1 cellular context compared by ENCODE assay signal in the genomic region with DNA sequence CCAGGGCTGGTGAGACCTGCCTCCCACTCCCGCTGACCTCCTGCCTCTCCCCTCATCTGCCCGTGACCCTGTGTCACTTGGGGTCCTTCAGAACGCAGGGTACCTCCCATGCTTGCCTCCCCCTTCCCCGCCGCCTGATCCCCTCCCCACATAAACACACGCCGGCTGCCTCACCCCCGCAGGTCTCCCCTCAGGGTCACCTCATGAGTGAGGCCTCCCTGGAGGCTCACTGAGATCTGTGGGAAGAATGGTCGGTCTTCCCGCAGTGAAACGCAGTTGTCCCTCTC.
TF ChIP-seq lines count a peak whose summit lies in the region.

No MANE protein-coding gene starts in this region.

TF ChIP-seq in GM23338, 12 proteins besides CTCF, POLR2A, EP300 and RAD21 (continued from another document):
- TF ChIP-seq, protein P1, sequence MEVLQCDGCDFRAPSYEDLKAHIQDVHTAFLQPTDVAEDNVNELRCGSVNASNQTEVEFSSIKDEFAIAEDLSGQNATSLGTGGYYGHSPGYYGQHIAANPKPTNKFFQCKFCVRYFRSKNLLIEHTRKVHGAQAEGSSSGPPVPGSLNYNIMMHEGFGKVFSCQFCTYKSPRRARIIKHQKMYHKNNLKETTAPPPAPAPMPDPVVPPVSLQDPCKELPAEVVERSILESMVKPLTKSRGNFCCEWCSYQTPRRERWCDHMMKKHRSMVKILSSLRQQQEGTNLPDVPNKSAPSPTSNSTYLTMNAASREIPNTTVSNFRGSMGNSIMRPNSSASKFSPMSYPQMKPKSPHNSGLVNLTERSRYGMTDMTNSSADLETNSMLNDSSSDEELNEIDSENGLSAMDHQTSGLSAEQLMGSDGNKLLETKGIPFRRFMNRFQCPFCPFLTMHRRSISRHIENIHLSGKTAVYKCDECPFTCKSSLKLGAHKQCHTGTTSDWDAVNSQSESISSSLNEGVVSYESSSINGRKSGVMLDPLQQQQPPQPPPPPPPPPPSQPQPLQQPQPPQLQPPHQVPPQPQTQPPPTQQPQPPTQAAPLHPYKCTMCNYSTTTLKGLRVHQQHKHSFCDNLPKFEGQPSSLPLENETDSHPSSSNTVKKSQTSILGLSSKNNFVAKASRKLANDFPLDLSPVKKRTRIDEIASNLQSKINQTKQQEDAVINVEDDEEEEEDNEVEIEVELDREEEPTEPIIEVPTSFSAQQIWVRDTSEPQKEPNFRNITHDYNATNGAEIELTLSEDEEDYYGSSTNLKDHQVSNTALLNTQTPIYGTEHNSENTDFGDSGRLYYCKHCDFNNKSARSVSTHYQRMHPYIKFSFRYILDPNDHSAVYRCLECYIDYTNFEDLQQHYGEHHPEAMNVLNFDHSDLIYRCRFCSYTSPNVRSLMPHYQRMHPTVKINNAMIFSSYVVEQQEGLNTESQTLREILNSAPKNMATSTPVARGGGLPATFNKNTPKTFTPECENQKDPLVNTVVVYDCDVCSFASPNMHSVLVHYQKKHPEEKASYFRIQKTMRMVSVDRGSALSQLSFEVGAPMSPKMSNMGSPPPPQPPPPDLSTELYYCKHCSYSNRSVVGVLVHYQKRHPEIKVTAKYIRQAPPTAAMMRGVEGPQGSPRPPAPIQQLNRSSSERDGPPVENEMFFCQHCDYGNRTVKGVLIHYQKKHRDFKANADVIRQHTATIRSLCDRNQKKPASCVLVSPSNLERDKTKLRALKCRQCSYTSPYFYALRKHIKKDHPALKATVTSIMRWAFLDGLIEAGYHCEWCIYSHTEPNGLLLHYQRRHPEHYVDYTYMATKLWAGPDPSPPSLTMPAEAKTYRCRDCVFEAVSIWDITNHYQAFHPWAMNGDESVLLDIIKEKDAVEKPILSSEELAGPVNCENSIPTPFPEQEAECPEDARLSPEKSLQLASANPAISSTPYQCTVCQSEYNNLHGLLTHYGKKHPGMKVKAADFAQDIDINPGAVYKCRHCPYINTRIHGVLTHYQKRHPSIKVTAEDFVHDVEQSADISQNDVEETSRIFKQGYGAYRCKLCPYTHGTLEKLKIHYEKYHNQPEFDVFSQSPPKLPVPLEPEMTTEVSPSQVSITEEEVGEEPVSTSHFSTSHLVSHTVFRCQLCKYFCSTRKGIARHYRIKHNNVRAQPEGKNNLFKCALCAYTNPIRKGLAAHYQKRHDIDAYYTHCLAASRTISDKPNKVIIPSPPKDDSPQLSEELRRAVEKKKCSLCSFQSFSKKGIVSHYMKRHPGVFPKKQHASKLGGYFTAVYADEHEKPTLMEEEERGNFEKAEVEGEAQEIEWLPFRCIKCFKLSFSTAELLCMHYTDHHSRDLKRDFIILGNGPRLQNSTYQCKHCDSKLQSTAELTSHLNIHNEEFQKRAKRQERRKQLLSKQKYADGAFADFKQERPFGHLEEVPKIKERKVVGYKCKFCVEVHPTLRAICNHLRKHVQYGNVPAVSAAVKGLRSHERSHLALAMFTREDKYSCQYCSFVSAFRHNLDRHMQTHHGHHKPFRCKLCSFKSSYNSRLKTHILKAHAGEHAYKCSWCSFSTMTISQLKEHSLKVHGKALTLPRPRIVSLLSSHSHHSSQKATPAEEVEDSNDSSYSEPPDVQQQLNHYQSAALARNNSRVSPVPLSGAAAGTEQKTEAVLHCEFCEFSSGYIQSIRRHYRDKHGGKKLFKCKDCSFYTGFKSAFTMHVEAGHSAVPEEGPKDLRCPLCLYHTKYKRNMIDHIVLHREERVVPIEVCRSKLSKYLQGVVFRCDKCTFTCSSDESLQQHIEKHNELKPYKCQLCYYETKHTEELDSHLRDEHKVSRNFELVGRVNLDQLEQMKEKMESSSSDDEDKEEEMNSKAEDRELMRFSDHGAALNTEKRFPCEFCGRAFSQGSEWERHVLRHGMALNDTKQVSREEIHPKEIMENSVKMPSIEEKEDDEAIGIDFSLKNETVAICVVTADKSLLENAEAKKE (CRISPR knock-in tag; IDR thresholded peaks at IDR 0.05), result no peak
- no peak for TF ChIP-seq EZH2 (IDR thresholded peaks at IDR 0.05; ENCODE audit: low read depth, unreplicated experiment)
- TF ChIP-seq, protein P2, sequence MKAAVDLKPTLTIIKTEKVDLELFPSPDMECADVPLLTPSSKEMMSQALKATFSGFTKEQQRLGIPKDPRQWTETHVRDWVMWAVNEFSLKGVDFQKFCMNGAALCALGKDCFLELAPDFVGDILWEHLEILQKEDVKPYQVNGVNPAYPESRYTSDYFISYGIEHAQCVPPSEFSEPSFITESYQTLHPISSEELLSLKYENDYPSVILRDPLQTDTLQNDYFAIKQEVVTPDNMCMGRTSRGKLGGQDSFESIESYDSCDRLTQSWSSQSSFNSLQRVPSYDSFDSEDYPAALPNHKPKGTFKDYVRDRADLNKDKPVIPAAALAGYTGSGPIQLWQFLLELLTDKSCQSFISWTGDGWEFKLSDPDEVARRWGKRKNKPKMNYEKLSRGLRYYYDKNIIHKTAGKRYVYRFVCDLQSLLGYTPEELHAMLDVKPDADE (IDR thresholded peaks at IDR 0.05), result no peak
- no peak for TF ChIP-seq STAT1 (IDR thresholded peaks at IDR 0.05; ENCODE audit: unreplicated experiment)
- no peak for TF ChIP-seq ZNF331 (CRISPR knock-in tag; IDR thresholded peaks at IDR 0.05; ENCODE audit: low read depth)
- no peak for TF ChIP-seq POLR2AphosphoS5 (IDR thresholded peaks at IDR 0.05; ENCODE audit: low read depth)
- TF ChIP-seq JUNB (IDR thresholded peaks at IDR 0.05; ENCODE audit: unreplicated experiment), result no peak
- TF ChIP-seq, protein P3, sequence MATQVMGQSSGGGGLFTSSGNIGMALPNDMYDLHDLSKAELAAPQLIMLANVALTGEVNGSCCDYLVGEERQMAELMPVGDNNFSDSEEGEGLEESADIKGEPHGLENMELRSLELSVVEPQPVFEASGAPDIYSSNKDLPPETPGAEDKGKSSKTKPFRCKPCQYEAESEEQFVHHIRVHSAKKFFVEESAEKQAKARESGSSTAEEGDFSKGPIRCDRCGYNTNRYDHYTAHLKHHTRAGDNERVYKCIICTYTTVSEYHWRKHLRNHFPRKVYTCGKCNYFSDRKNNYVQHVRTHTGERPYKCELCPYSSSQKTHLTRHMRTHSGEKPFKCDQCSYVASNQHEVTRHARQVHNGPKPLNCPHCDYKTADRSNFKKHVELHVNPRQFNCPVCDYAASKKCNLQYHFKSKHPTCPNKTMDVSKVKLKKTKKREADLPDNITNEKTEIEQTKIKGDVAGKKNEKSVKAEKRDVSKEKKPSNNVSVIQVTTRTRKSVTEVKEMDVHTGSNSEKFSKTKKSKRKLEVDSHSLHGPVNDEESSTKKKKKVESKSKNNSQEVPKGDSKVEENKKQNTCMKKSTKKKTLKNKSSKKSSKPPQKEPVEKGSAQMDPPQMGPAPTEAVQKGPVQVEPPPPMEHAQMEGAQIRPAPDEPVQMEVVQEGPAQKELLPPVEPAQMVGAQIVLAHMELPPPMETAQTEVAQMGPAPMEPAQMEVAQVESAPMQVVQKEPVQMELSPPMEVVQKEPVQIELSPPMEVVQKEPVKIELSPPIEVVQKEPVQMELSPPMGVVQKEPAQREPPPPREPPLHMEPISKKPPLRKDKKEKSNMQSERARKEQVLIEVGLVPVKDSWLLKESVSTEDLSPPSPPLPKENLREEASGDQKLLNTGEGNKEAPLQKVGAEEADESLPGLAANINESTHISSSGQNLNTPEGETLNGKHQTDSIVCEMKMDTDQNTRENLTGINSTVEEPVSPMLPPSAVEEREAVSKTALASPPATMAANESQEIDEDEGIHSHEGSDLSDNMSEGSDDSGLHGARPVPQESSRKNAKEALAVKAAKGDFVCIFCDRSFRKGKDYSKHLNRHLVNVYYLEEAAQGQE (IDR thresholded peaks at IDR 0.05; ENCODE audit: unreplicated experiment), result no peak
- TF ChIP-seq EZH2phosphoT487 (IDR thresholded peaks at IDR 0.05; ENCODE audit: unreplicated experiment), result no peak
- TF ChIP-seq CREB1 (CRISPR knock-in tag; IDR thresholded peaks at IDR 0.05; ENCODE audit: low read depth), result no peak
- TF ChIP-seq NANOG (IDR thresholded peaks at IDR 0.05; ENCODE audit: borderline replicate concordance), result no peak
TF ChIP-seq in GM23338: peak in this region for 0.
